8 cellular contexts compared by ENCODE assay signal in genomic region chr22:37696657-37697539, GRCh38. TPM values are rescaled to one million over a fixed set of nuclear protein-coding genes. Genes with fewer than 3 reads are reported as not detected.
A peak's percentile ranks its signal among the peaks of the same experiment; 100 is the strongest.
DNase-seq lines count a peak whose midpoint lies in the region; ATAC-seq, FAIRE-seq and TF ChIP-seq lines count a peak whose summit lies in the region.

Gene TRIOBP (plus strand): TSS chr22:37697048. CDS start chr22:37701366, 4,318 bp downstream.

- intact Hi-C loops in activated T-helper 2 cell treated with anti-CD3 and anti-CD28 coated beads, Interferon-gamma antibody, Interleukin-2, Interleukin-4, amounts not matched to agents 10 μg/mL and 5 μg/mL and 100 μg/mL, durations not matched to agents 14 hours and 24 hours and 36 hours (cut with micrococcal nuclease) = loop anchor here (5.0 kb wide), 1 partner anchor 50 kb away; no protein-coding TSS in a partner anchor

- TF ChIP-seq CTCF in AG09309 (IDR thresholded peaks at IDR 0.05; ENCODE audit: control insufficient read depth, insufficient read depth, low read depth, low read length, missing control alignments) = peak; percentile 60

- peak within 1 kb of the TSS; percentile 16 for H3K4me3 ChIP-seq in AG09309 (ENCODE audit: control insufficient read depth, low read depth, low read length)

- peak; percentile 95 for ATAC-seq in GM19351 (IDR thresholded peaks at IDR 0.05; ENCODE audit: unreplicated experiment)
- ATAC-seq in natural killer cell treated with Interleukin-12 subunit alpha and Interleukin-12 subunit beta and Interleukin-15 and Interleukin-18, amount 100 ng/mL, for 72 hours = peak; percentile 99

- no peaks in the 10 kb centered on the region for H3K9me3 Mint-ChIP-seq in activated T-helper 2 cell treated with anti-CD3 and anti-CD28 coated beads, Interferon-gamma antibody, Interleukin-2, Interleukin-4, amounts not matched to agents 10 μg/mL and 5 μg/mL and 100 μg/mL, durations not matched to agents 14 hours and 24 hours and 36 hours
- no peaks in the 10 kb centered on the region for H3K9me3 Mint-ChIP-seq in natural killer cell treated with Interleukin-12 subunit alpha and Interleukin-12 subunit beta and Interleukin-15 and Interleukin-18, amount 100 ng/mL, for 72 hours

- peak; percentile 4 for FAIRE-seq in HTR-8/SVneo (lab: Jason Lieb, UNC)

- H3K4me1 Mint-ChIP-seq in activated T-helper 2 cell treated with anti-CD3 and anti-CD28 coated beads, Interferon-gamma antibody, Interleukin-2, Interleukin-4, amounts not matched to agents 10 μg/mL and 5 μg/mL and 100 μg/mL, durations not matched to agents 14 hours and 24 hours and 36 hours (ENCODE audit: low read depth) = peaks cover 11% of the 10 kb centered on the region
- H3K4me1 Mint-ChIP-seq in natural killer cell treated with Interleukin-12 subunit alpha and Interleukin-12 subunit beta and Interleukin-15 and Interleukin-18, amount 100 ng/mL, for 72 hours (ENCODE audit: low read depth in 2 of 2) = peaks cover 24 to 27% of the 10 kb centered on the region in 2 donors

- peak within 1 kb of the TSS; percentile 81 for H3K4me3 Mint-ChIP-seq in activated T-helper 2 cell treated with anti-CD3 and anti-CD28 coated beads, Interferon-gamma antibody, Interleukin-2, Interleukin-4, amounts not matched to agents 10 μg/mL and 5 μg/mL and 100 μg/mL, durations not matched to agents 14 hours and 24 hours and 36 hours (ENCODE audit: low read depth)
- peak within 1 kb of the TSS; percentile 50 for H3K4me3 Mint-ChIP-seq in natural killer cell treated with Interleukin-12 subunit alpha and Interleukin-12 subunit beta and Interleukin-15 and Interleukin-18, amount 100 ng/mL, for 72 hours

- H3K27ac Mint-ChIP-seq in activated T-helper 2 cell treated with anti-CD3 and anti-CD28 coated beads, Interferon-gamma antibody, Interleukin-2, Interleukin-4, amounts not matched to agents 10 μg/mL and 5 μg/mL and 100 μg/mL, durations not matched to agents 14 hours and 24 hours and 36 hours = peak within 1 kb of the TSS; percentile 44
- peak within 1 kb of the TSS in 1 of 2 donors; percentile 86 for H3K27ac Mint-ChIP-seq in natural killer cell treated with Interleukin-12 subunit alpha and Interleukin-12 subunit beta and Interleukin-15 and Interleukin-18, amount 100 ng/mL, for 72 hours

- peak; percentile 66 for DNase-seq in AG09309 (ENCODE audit: low read depth)
- DNase-seq in HTR-8/SVneo (ENCODE audit: insufficient read length, low spot score) = peak; percentile 86
- peak; percentile 92 for DNase-seq in RPMI7951 (ENCODE audit: low read depth)
- peak; percentile 91 for DNase-seq in activated T-helper 2 cell treated with anti-CD3 and anti-CD28 coated beads, Interferon-gamma antibody, Interleukin-2, Interleukin-4, amounts not matched to agents 10 μg/mL and 5 μg/mL and 100 μg/mL, durations not matched to agents 14 hours and 24 hours and 36 hours (ENCODE audit: low spot score)
- DNase-seq in fibroblast of peridontal ligament (ENCODE audit: extremely low read depth) = peak; percentile 88
- DNase-seq in natural killer cell treated with Interleukin-12 subunit alpha and Interleukin-12 subunit beta and Interleukin-15 and Interleukin-18, amount 100 ng/mL, for 72 hours (ENCODE audit: low spot score) = peak; percentile 96
- DNase-seq in stimulated activated naive CD4-positive, alpha-beta T cell (lab: John Stamatoyannopoulos, UW) = peak; percentile 73 to 84 (median 80)

- H3K27me3 Mint-ChIP-seq in activated T-helper 2 cell treated with anti-CD3 and anti-CD28 coated beads, Interferon-gamma antibody, Interleukin-2, Interleukin-4, amounts not matched to agents 10 μg/mL and 5 μg/mL and 100 μg/mL, durations not matched to agents 14 hours and 24 hours and 36 hours (ENCODE audit: low read depth) = no peaks in the 10 kb centered on the region
- H3K27me3 Mint-ChIP-seq in natural killer cell treated with Interleukin-12 subunit alpha and Interleukin-12 subunit beta and Interleukin-15 and Interleukin-18, amount 100 ng/mL, for 72 hours = no peaks in the 10 kb centered on the region

- H3K36me3 Mint-ChIP-seq in activated T-helper 2 cell treated with anti-CD3 and anti-CD28 coated beads, Interferon-gamma antibody, Interleukin-2, Interleukin-4, amounts not matched to agents 10 μg/mL and 5 μg/mL and 100 μg/mL, durations not matched to agents 14 hours and 24 hours and 36 hours (ENCODE audit: low read depth) = peaks cover 24% of the 10 kb centered on the region
- no peaks in the 10 kb centered on the region for H3K36me3 Mint-ChIP-seq in natural killer cell treated with Interleukin-12 subunit alpha and Interleukin-12 subunit beta and Interleukin-15 and Interleukin-18, amount 100 ng/mL, for 72 hours

RNA-seq across cellular contexts. Expression of gene TRIOBP, which starts in this region (rescaled TPM):
- total RNA-seq in RPMI7951 (2014; rRNA removed; shearing (Covaris generic)) = 68.2 and 102 TPM in 2 replicates
- 37.2 and 43.3 TPM in 2 replicates for total RNA-seq in activated T-helper 2 cell treated with anti-CD3 and anti-CD28 coated beads, Interferon-gamma antibody, Interleukin-2, Interleukin-4, amounts not matched to agents 10 μg/mL and 5 μg/mL and 100 μg/mL, durations not matched to agents 14 hours and 24 hours and 36 hours
- 10 to 100 TPM; 29.9 to 35.1 TPM for total RNA-seq in natural killer cell treated with Interleukin-12 subunit alpha and Interleukin-12 subunit beta and Interleukin-15 and Interleukin-18, amount 100 ng/mL, for 72 hours

Comparison
In these comparisons a context has a peak if more than half of its experiments do, and no peak if none do; other contexts are left out.
1. Peak in every context shown above with its lines: DNase-seq, ATAC-seq and H3K4me3 ChIP-seq.